ENCODE assay signal across 28 cellular contexts in genomic region chr12:20495997-20496396, GRCh38.
"Had no signal": no experiment of that assay in that cellular context is flagged by ENCODE, and none has a peak within 500 bp of the region (broad histone marks: within the 10 kb centered on the region; RNA-seq: fewer than 3 reads in every experiment).

No MANE protein-coding gene starts in this region.

- DNase-seq: hippocampal formation; kidney; left colon; left lung; mesendoderm; naive B cell; natural killer cell; nephron progenitor cell; occipital lobe; psoas muscle; right lobe of liver; stimulated activated CD4-positive, alpha-beta T cell treated with anti-CD3 and anti-CD28 coated beads, Interleukin-1b, Interleukin-23, amount 100 ng/mL, for 48 hours; stimulated activated CD4-positive, alpha-beta T cell treated with anti-CD3 and anti-CD28 coated beads, Interleukin-2, amount 100 ng/mL, for 48 hours; stimulated activated CD4-positive, alpha-beta T cell treated with anti-CD3 and anti-CD28 coated beads, Interleukin-4, amount 100 ng/mL, for 4 hours; stimulated activated CD8-positive, alpha-beta memory T cell treated with anti-CD3 and anti-CD28 coated beads, Interleukin-4, amount 100 ng/mL, for 48 hours; stimulated activated naive CD4-positive, alpha-beta T cell treated with Interleukin-2 at 50 U/mL for 16 hours; stimulated activated naive CD8-positive, alpha-beta T cell treated with anti-CD3 and anti-CD28 coated beads, Interleukin-15, amount 100 ng/mL, for 72 hours; testis; uterus had no signal

- H3K4me3 ChIP-seq: left lung, lung, neural progenitor cell, psoas muscle, right lobe of liver, smooth muscle cell, testis, thyroid gland, uterus had no signal

- ATAC-seq: left colon; left lung; natural killer cell; psoas muscle; right lobe of liver; stimulated activated memory B cell treated with anti-CD40 and anti-IgM and Interleukin-4, amounts not matched to agents 10 μg/mL and 1 μg/mL and 100 μg/mL, for 72 hours; stimulated activated naive CD8-positive, alpha-beta T cell treated with anti-CD3 and anti-CD28 coated beads, Interleukin-15, amount 100 ng/mL, for 72 hours had no signal

- H3K9me3 Mint-ChIP-seq: mesothelial cell of epicardium; natural killer cell; nephron progenitor cell; neural progenitor cell; stimulated activated memory B cell treated with anti-CD40 and anti-IgM and Interleukin-4, amounts not matched to agents 10 μg/mL and 1 μg/mL and 100 μg/mL, for 72 hours; stimulated activated naive CD8-positive, alpha-beta T cell treated with anti-CD3 and anti-CD28 coated beads, Interleukin-15, amount 100 ng/mL, for 72 hours had no signal

- H3K4me3 Mint-ChIP-seq: mesothelial cell of epicardium; naive B cell; natural killer cell; nephron progenitor cell; neural progenitor cell; stimulated activated memory B cell treated with anti-CD40 and anti-IgM and Interleukin-4, amounts not matched to agents 10 μg/mL and 1 μg/mL and 100 μg/mL, for 72 hours; stimulated activated naive CD8-positive, alpha-beta T cell treated with anti-CD3 and anti-CD28 coated beads, Interleukin-15, amount 100 ng/mL, for 72 hours; type B pancreatic cell had no signal

- H3K9me3 ChIP-seq: left lung, neutrophil, psoas muscle, right lobe of liver, testis, thyroid gland, uterus had no signal

- H3K27me3 Mint-ChIP-seq: naive B cell; stimulated activated memory B cell treated with anti-CD40 and anti-IgM and Interleukin-4, amounts not matched to agents 10 μg/mL and 1 μg/mL and 100 μg/mL, for 72 hours; stimulated activated naive CD8-positive, alpha-beta T cell treated with anti-CD3 and anti-CD28 coated beads, Interleukin-15, amount 100 ng/mL, for 72 hours; type B pancreatic cell had no signal

- H3K27me3 ChIP-seq: left lung, neural progenitor cell, neutrophil, right lobe of liver, testis, thyroid gland, uterus had no signal

- H3K4me1 ChIP-seq: left lung, neural progenitor cell, parathyroid adenoma, psoas muscle, right lobe of liver, testis, uterus had no signal

- H3K27ac Mint-ChIP-seq: naive B cell; natural killer cell; nephron progenitor cell; neural progenitor cell; stimulated activated memory B cell treated with anti-CD40 and anti-IgM and Interleukin-4, amounts not matched to agents 10 μg/mL and 1 μg/mL and 100 μg/mL, for 72 hours; type B pancreatic cell had no signal

- H3K36me3 ChIP-seq: left lung, neural progenitor cell, neutrophil, right lobe of liver, thyroid gland, uterus had no signal

- H3K27ac ChIP-seq: left lung, neural progenitor cell, neutrophil, parathyroid adenoma, psoas muscle, right lobe of liver, testis, thyroid gland, uterus had no signal

- H3K36me3 Mint-ChIP-seq: mesothelial cell of epicardium; naive B cell; natural killer cell; neural progenitor cell; stimulated activated memory B cell treated with anti-CD40 and anti-IgM and Interleukin-4, amounts not matched to agents 10 μg/mL and 1 μg/mL and 100 μg/mL, for 72 hours; type B pancreatic cell had no signal

- H3K4me1 Mint-ChIP-seq: naive B cell, nephron progenitor cell had no signal
